ENCODE assay signal across 13 cellular contexts in genomic region chr1:3222042-3222692, GRCh38.
DNase-seq lines count a peak whose midpoint lies in the region; ATAC-seq and TF ChIP-seq lines count a peak whose summit lies in the region.
"Had no signal": no experiment of that assay in that cellular context is flagged by ENCODE, and none has a peak within 500 bp of the region (broad histone marks: within the 10 kb centered on the region; RNA-seq: fewer than 3 reads in every experiment).

No MANE protein-coding gene starts in this region.

- ATAC-seq in thoracic aorta (ENCODE audit: insufficient number of reproducible peaks, low FRiP score, low read depth) (no peak), HG02852 (IDR thresholded peaks at IDR 0.05; ENCODE audit: unreplicated experiment) (no peak)

- H3K4me3 Mint-ChIP-seq in immature natural killer cell: no peak overlapping the region
- H3K4me3 Mint-ChIP-seq: activated B cell treated with CpG ODN at 0.5 μM for 24 hours had no signal

- H3K9me3 ChIP-seq in thoracic aorta: no peaks in the 10 kb centered on the region
- no peaks in the 10 kb centered on the region for H3K9me3 ChIP-seq in A673 (ENCODE audit: low read depth, low read length, poor library complexity, severe bottlenecking)
- H3K9me3 ChIP-seq in effector memory CD4-positive, alpha-beta T cell (ENCODE audit: control insufficient read depth, low read length): no peaks in the 10 kb centered on the region
- H3K9me3 ChIP-seq: esophagus muscularis mucosa, neutrophil had no signal

- H3K27me3 ChIP-seq in thoracic aorta (replicated peaks; ENCODE audit: insufficient read depth) (no peaks in the 10 kb centered on the region), A673 (replicated peaks; ENCODE audit: insufficient read depth, low read depth, low read length, poor library complexity) (peaks cover 93% of the 10 kb centered on the region)
- H3K27me3 ChIP-seq in effector memory CD4-positive, alpha-beta T cell (replicated peaks; ENCODE audit: control insufficient read depth, insufficient read depth, low read length, poor library complexity, severe bottlenecking): no peaks in the 10 kb centered on the region
- H3K27me3 ChIP-seq: brain microvascular endothelial cell had no signal

- no peaks in the 10 kb centered on the region for H3K4me1 Mint-ChIP-seq in immature natural killer cell

- no TSS peak for BruUV-seq in A673 (replicated peaks; lab: Mats Ljungman, UMichigan)

- peaks cover 0 to 5% (median 0%) of the 10 kb centered on the region in 3 donors for H3K27me3 Mint-ChIP-seq in immature natural killer cell (ENCODE audit: low read depth in 3 of 3)
- H3K27me3 Mint-ChIP-seq: activated B cell treated with CpG ODN at 0.5 μM for 24 hours had no signal

- peaks cover 56 to 95% of the 10 kb centered on the region in 2 donors for H3K4me1 ChIP-seq in thoracic aorta (ENCODE audit: control insufficient read depth in 1 of 2, low read depth in 2 of 2)
- H3K4me1 ChIP-seq in A673 (ENCODE audit: insufficient read depth, low read length, poor library complexity, severe bottlenecking): no peaks in the 10 kb centered on the region
- no peaks in the 10 kb centered on the region for H3K4me1 ChIP-seq in effector memory CD4-positive, alpha-beta T cell (ENCODE audit: control insufficient read depth, insufficient read depth, low read length, poor library complexity, severe bottlenecking)

- H3K9me3 Mint-ChIP-seq in immature natural killer cell: no peaks in the 10 kb centered on the region
- H3K9me3 Mint-ChIP-seq: activated B cell treated with CpG ODN at 0.5 μM for 24 hours had no signal

- H3K4me3 ChIP-seq in thoracic aorta: no peak overlapping the region
- H3K4me3 ChIP-seq in A673 (ENCODE audit: low read depth, low read length, poor library complexity, severe bottlenecking): no peak overlapping the region
- no peak overlapping the region for H3K4me3 ChIP-seq in effector memory CD4-positive, alpha-beta T cell (ENCODE audit: insufficient read depth, low read depth, low read length, poor library complexity, severe bottlenecking)
- H3K4me3 ChIP-seq: esophagus muscularis mucosa had no signal

- H3K27ac Mint-ChIP-seq in immature natural killer cell: no peak overlapping the region
- H3K27ac Mint-ChIP-seq: activated B cell treated with CpG ODN at 0.5 μM for 24 hours had no signal

- no peaks in the 10 kb centered on the region for H3K36me3 ChIP-seq in thoracic aorta
- no peaks in the 10 kb centered on the region for H3K36me3 ChIP-seq in A673 (ENCODE audit: insufficient read depth, low read length, poor library complexity, severe bottlenecking)
- no peaks in the 10 kb centered on the region for H3K36me3 ChIP-seq in effector memory CD4-positive, alpha-beta T cell (ENCODE audit: control insufficient read depth, insufficient read depth, low read length)
- H3K36me3 ChIP-seq: brain microvascular endothelial cell, esophagus muscularis mucosa, neutrophil had no signal

- H3K27ac ChIP-seq in thoracic aorta: peak overlapping the region; percentile 79 to 86
- no peak overlapping the region for H3K27ac ChIP-seq in A673 (ENCODE audit: low read depth, low read length, poor library complexity, severe bottlenecking)
- no peak overlapping the region for H3K27ac ChIP-seq in effector memory CD4-positive, alpha-beta T cell (ENCODE audit: insufficient read depth, low read length, poor library complexity, severe bottlenecking)
- H3K27ac ChIP-seq: brain microvascular endothelial cell, esophagus muscularis mucosa, neutrophil had no signal

- CTCF ChIA-PET in A673 (lab: Charles Lee): no interaction called here

- no peaks in the 10 kb centered on the region for H3K36me3 Mint-ChIP-seq in immature natural killer cell

- TF ChIP-seq CTCF in thoracic aorta (IDR thresholded peaks at IDR 0.05) (no peak), A673 (conservative IDR thresholded peaks at IDR 0.05; ENCODE audit: low read depth, low read length) (no peak)

- DNase-seq in KG1 (lab: John Stamatoyannopoulos, UW): peak; percentile 57
- DNase-seq in SKM-1 (lab: John Stamatoyannopoulos, UW; ENCODE audit: unreplicated experiment): peak; percentile 36
- peak; percentile 49 for DNase-seq in iPS-NIHi11 (ENCODE audit: low spot score)
- DNase-seq in thoracic aorta (ENCODE audit: low spot score): no peak
- no peak for DNase-seq in A673 (ENCODE audit: low spot score)
- no peak for DNase-seq in effector memory CD4-positive, alpha-beta T cell
- no peak for DNase-seq in immature natural killer cell
- DNase-seq: activated B cell treated with CpG ODN at 0.5 μM for 24 hours; brain microvascular endothelial cell; stimulated activated CD4-positive, alpha-beta T cell treated with anti-CD3 and anti-CD28 coated beads, Interleukin-15, amount 100 ng/mL, for 24 hours had no signal

- POLR2A ChIA-PET in A673 (lab: Charles Lee; ENCODE audit: low non-redundant PET): interaction anchor here (0.6 kb wide), 1 partner anchor 937 kb away, joined by 3 read pairs; no protein-coding TSS in a partner anchor

- intact Hi-C loops in A673 (cut with micrococcal nuclease; ENCODE audit: unreplicated experiment): no loop called here

Comparison
In these comparisons a context has a peak if more than half of its experiments do, and no peak if none do; other contexts are left out.
1. DNase-seq: peak in KG1 (single experiment), SKM-1 (single experiment) and iPS-NIHi11 (single experiment); none in thoracic aorta (single experiment), A673 (single experiment), effector memory CD4-positive, alpha-beta T cell (0 of 3) and immature natural killer cell (0 of 3).
2. H3K27ac ChIP-seq: peak in thoracic aorta (2 of 2); none in A673 (single experiment) and effector memory CD4-positive, alpha-beta T cell (single experiment).